In genomic region chr7:130386876-130387275, GRCh38 we compare ENCODE assay signal across 25 cellular contexts. TPM values are rescaled to one million over a fixed set of nuclear protein-coding genes. Genes with fewer than 3 reads are reported as not detected.
"Had no signal": no experiment of that assay in that cellular context is flagged by ENCODE, and none has a peak within 500 bp of the region (broad histone marks: within the 10 kb centered on the region; RNA-seq: fewer than 3 reads in every experiment).

No MANE protein-coding gene starts in this region.

- H3K4me1 ChIP-seq: breast epithelium, gastroesophageal sphincter, heart left ventricle, left ventricle myocardium inferior, testis, upper lobe of left lung had no signal

- H3K27ac ChIP-seq: gastroesophageal sphincter, heart left ventricle, left ventricle myocardium inferior, testis, upper lobe of left lung, VCaP had no signal

- H3K27me3 ChIP-seq: breast epithelium, gastroesophageal sphincter, heart left ventricle, testis, upper lobe of left lung had no signal

- H3K4me3 ChIP-seq: breast epithelium, gastroesophageal sphincter, heart left ventricle, left ventricle myocardium inferior, testis, upper lobe of left lung had no signal

- ATAC-seq: activated T-helper 17 cell treated with anti-CD3 and anti-CD28 coated beads, Interleukin-2, amount 50 U/mL, for 72 hours; stimulated activated naive CD8-positive, alpha-beta T cell treated with anti-CD3 and anti-CD28 coated beads, Interleukin-15, amount 100 ng/mL, for 72 hours; T-helper 17 cell had no signal

- DNase-seq: activated CD4-positive, alpha-beta T cell treated with anti-CD3 and anti-CD28 coated beads, Interleukin-2, amount 50 U/mL, for 1 hour; activated CD4-positive, CD25-positive, alpha-beta regulatory T cell treated with anti-CD3 and anti-CD28 coated beads, Interleukin-2, amount 50 U/mL, for 72 hours; activated naive CD4-positive, alpha-beta T cell; activated T-cell treated with anti-CD3 and anti-CD28 coated beads, Interleukin-2, amount 50 U/mL, for 1 hour; cortex of kidney; erythroblast; heart left ventricle; kidney; left ventricle myocardium inferior; mammary epithelial cell; posterior cingulate gyrus; small intestine; stimulated activated CD4-positive, alpha-beta T cell treated with anti-CD3 and anti-CD28 coated beads, Interleukin-4, amount 100 ng/mL, for 1 hour; stimulated activated naive CD8-positive, alpha-beta T cell treated with anti-CD3 and anti-CD28 coated beads, Interleukin-15, amount 100 ng/mL, for 72 hours; T-helper 17 cell; testis; upper lobe of left lung had no signal

- H3K9me3 ChIP-seq: breast epithelium, gastroesophageal sphincter, testis, upper lobe of left lung had no signal

- H3K36me3 ChIP-seq: breast epithelium, gastroesophageal sphincter, heart left ventricle, left ventricle myocardium inferior, upper lobe of left lung had no signal

RNA-seq across cellular contexts. Expression of gene CPA1, which starts 6.6 kb away (rescaled TPM):
- total RNA-seq: activated CD8-positive, alpha-beta memory T cell treated with anti-CD3 and anti-CD28 coated beads for 36 hours; activated T-helper 17 cell treated with anti-CD3 and anti-CD28 coated beads, Interleukin-2, amount 50 U/mL, for 72 hours; left ventricle myocardium inferior; mononuclear cell; SK-MEL-5; T-helper 17 cell had no signal

RNA-seq across cellular contexts. Expression of gene CPA5, which starts 42.3 kb away (rescaled TPM):
- total RNA-seq: aorta, breast epithelium, gastroesophageal sphincter, heart left ventricle, left ventricle myocardium inferior, mammary epithelial cell, mononuclear cell, SK-MEL-5, upper lobe of left lung had no signal
